1 cellular context compared by ENCODE assay signal in the genomic region with DNA sequence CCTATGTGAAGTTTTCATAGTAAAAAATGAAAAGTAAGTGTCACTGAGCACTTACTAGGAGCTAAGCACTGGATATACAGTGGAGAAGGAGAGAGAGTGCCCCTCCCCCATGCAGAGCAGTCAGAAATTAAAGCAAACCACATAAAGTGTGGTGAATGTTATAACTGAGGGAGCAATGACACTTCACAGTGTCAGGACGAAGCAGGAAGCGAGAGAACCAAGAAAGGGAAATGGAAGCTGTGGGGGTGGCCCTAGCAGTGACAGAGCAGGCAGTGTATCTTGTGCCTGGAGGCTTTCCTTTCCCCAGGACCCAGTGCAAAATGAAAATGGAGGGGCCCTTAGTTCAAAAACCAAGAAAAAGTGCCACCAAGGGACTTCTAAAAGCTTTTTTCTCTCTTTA.
TF ChIP-seq lines count a peak whose summit lies in the region.

No MANE protein-coding gene starts in this region.

TF ChIP-seq in HepG2, 621 proteins besides CTCF, POLR2A, EP300 and RAD21:
- TF ChIP-seq, protein P1, sequence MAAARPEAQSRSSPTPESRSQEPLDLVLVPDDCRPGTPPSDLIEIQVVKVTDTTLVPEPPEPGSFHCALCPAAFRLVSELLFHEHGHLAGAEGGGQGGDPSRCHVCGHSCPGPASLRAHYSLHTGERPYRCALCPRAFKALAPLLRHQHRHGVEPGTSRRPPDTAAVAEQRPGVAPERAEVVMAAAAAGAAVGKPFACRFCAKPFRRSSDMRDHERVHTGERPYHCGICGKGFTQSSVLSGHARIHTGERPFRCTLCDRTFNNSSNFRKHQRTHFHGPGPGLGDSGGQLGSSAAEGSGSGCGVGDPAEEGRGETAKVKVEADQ (CRISPR knock-in tag; IDR thresholded peaks at IDR 0.05; ENCODE audit: borderline replicate concordance) = no peak
- TF ChIP-seq AHR (CRISPR knock-in tag; IDR thresholded peaks at IDR 0.05) (no peak), EHMT2 (IDR thresholded peaks at IDR 0.05; ENCODE audit: borderline replicate concordance, low read depth, low read length) (no peak)
